ENCODE assay signal across 17 cellular contexts in genomic region chr3:151377768-151378385, GRCh38. TPM values are rescaled to one million over a fixed set of nuclear protein-coding genes. Genes with fewer than 3 reads are reported as not detected.
DNase-seq lines count a peak whose midpoint lies in the region; ATAC-seq and TF ChIP-seq lines count a peak whose summit lies in the region.
"Had no signal": no experiment of that assay in that cellular context is flagged by ENCODE, and none has a peak within 500 bp of the region (broad histone marks: within the 10 kb centered on the region; RNA-seq: fewer than 3 reads in every experiment).

No MANE protein-coding gene starts in this region.

- H3K79me2 ChIP-seq in OCI-LY3 (ENCODE audit: low read length), result no peaks in the 10 kb centered on the region

- no peak for TF ChIP-seq CTCF in GM13976 (IDR thresholded peaks at IDR 0.05; ENCODE audit: borderline replicate concordance, control extremely low read depth, extremely low read depth, insufficient read depth, missing control alignments)
- no peak for TF ChIP-seq CTCF in GM20000 (IDR thresholded peaks at IDR 0.05; ENCODE audit: extremely low read depth, missing control alignments)
- no peak for TF ChIP-seq CTCF in OCI-LY3 (IDR thresholded peaks at IDR 0.05; ENCODE audit: low read depth, low read length)
- TF ChIP-seq CTCF in type B pancreatic cell (conservative IDR thresholded peaks at IDR 0.05), result no peak

- H3K4me1 ChIP-seq in OCI-LY3 (ENCODE audit: low read length), result peaks cover 78% of the 10 kb centered on the region
- H3K4me1 ChIP-seq: adrenal gland, sigmoid colon had no signal

- peak; percentile 12 for DNase-seq in GM13976 (ENCODE audit: low spot score)
- DNase-seq in GM20000 (ENCODE audit: low spot score), result peak; percentile 20
- no peak for DNase-seq in foreskin melanocyte
- no peak for DNase-seq in type B pancreatic cell (ENCODE audit: extremely low spot score, unreplicated experiment)
- no peak for DNase-seq in T-helper 2 cell treated with Interferon-gamma antibody and Interleukin-4, amounts not matched to agents 5 μg/mL and 100 μg/mL, for 36 hours (ENCODE audit: low spot score)
- no peak for DNase-seq in activated CD8-positive, alpha-beta memory T cell treated with anti-CD3 and anti-CD28 coated beads, Interleukin-2, amount 50 U/mL, for 48 hours
- DNase-seq: activated T-cell treated with anti-CD3 and anti-CD28 coated beads, Interleukin-2, amount 50 U/mL, for 24 hours; adrenal gland; HCEC 1CT; left ventricle myocardium superior; NCI-H2029; nephron progenitor cell; sigmoid colon had no signal

- peak overlapping the region; percentile 32 for H3K9ac ChIP-seq in OCI-LY3 (ENCODE audit: low read length)

- no peaks in the 10 kb centered on the region for H3K4me1 Mint-ChIP-seq in type B pancreatic cell (ENCODE audit: unreplicated experiment)
- H3K4me1 Mint-ChIP-seq in T-helper 2 cell treated with Interferon-gamma antibody and Interleukin-4, amounts not matched to agents 5 μg/mL and 100 μg/mL, for 36 hours (ENCODE audit: low read depth), result no peaks in the 10 kb centered on the region
- H3K4me1 Mint-ChIP-seq: nephron progenitor cell had no signal

- H3K27ac ChIP-seq in OCI-LY3 (ENCODE audit: low read length), result peak overlapping the region; percentile 52
- H3K27ac ChIP-seq: adrenal gland, sigmoid colon had no signal

- H3K27me3 Mint-ChIP-seq in type B pancreatic cell, result no peaks in the 10 kb centered on the region
- H3K27me3 Mint-ChIP-seq in T-helper 2 cell treated with Interferon-gamma antibody and Interleukin-4, amounts not matched to agents 5 μg/mL and 100 μg/mL, for 36 hours (ENCODE audit: low read depth), result no peaks in the 10 kb centered on the region
- H3K27me3 Mint-ChIP-seq: stimulated activated naive CD8-positive, alpha-beta T cell treated with anti-CD3 and anti-CD28 coated beads, Interleukin-15, Interleukin-2, amounts not matched to agents 100 ng/mL and 50 ng/mL, for 24 hours had no signal

- no peaks in the 10 kb centered on the region for H3K36me3 ChIP-seq in OCI-LY3 (replicated peaks; ENCODE audit: low read depth, low read length)
- H3K36me3 ChIP-seq: adrenal gland, sigmoid colon had no signal

- no peaks in the 10 kb centered on the region for H4K20me1 ChIP-seq in OCI-LY3 (ENCODE audit: insufficient read depth, low read length)

- H3K4me2 ChIP-seq in OCI-LY3 (ENCODE audit: low read length), result peak overlapping the region; percentile 86

- in situ Hi-C loops in GM13976 (cut with MboI; ENCODE audit: low sequenced_read_pairs, unreplicated experiment), result no loop called here

- H3K9me3 ChIP-seq in OCI-LY3 (ENCODE audit: insufficient read depth, low read length), result no peaks in the 10 kb centered on the region
- H3K9me3 ChIP-seq: adrenal gland, sigmoid colon had no signal

- no peak overlapping the region for H3K27ac Mint-ChIP-seq in type B pancreatic cell
- H3K27ac Mint-ChIP-seq in T-helper 2 cell treated with Interferon-gamma antibody and Interleukin-4, amounts not matched to agents 5 μg/mL and 100 μg/mL, for 36 hours, result no peak overlapping the region
- H3K27ac Mint-ChIP-seq: activated T-cell treated with anti-CD3 and anti-CD28 coated beads, Interleukin-2, amount 50 U/mL, for 24 hours; nephron progenitor cell; stimulated activated naive CD8-positive, alpha-beta T cell treated with anti-CD3 and anti-CD28 coated beads, Interleukin-15, Interleukin-2, amounts not matched to agents 100 ng/mL and 50 ng/mL, for 24 hours had no signal

- no peaks in the 10 kb centered on the region for H3K36me3 Mint-ChIP-seq in type B pancreatic cell
- no peaks in the 10 kb centered on the region for H3K36me3 Mint-ChIP-seq in T-helper 2 cell treated with Interferon-gamma antibody and Interleukin-4, amounts not matched to agents 5 μg/mL and 100 μg/mL, for 36 hours (ENCODE audit: low read depth)

- H3K4me3 Mint-ChIP-seq in type B pancreatic cell, result no peak overlapping the region
- no peak overlapping the region for H3K4me3 Mint-ChIP-seq in T-helper 2 cell treated with Interferon-gamma antibody and Interleukin-4, amounts not matched to agents 5 μg/mL and 100 μg/mL, for 36 hours
- H3K4me3 Mint-ChIP-seq: activated T-cell treated with anti-CD3 and anti-CD28 coated beads, Interleukin-2, amount 50 U/mL, for 24 hours; nephron progenitor cell; stimulated activated naive CD8-positive, alpha-beta T cell treated with anti-CD3 and anti-CD28 coated beads, Interleukin-15, Interleukin-2, amounts not matched to agents 100 ng/mL and 50 ng/mL, for 24 hours had no signal

- H2AFZ ChIP-seq in OCI-LY3 (ENCODE audit: low read depth, low read length), result peak overlapping the region; percentile 78

- peak; percentile 47 for ATAC-seq in HG02938 (IDR thresholded peaks at IDR 0.05; ENCODE audit: unreplicated experiment)
- ATAC-seq: left ventricle myocardium superior had no signal

- no peaks in the 10 kb centered on the region for H3K27me3 ChIP-seq in OCI-LY3 (ENCODE audit: low read depth, low read length)
- H3K27me3 ChIP-seq: adrenal gland, sigmoid colon had no signal

- peak overlapping the region; percentile 72 for H3K4me3 ChIP-seq in OCI-LY3 (ENCODE audit: low read length)
- H3K4me3 ChIP-seq: adrenal gland, sigmoid colon had no signal

- H3K9me3 Mint-ChIP-seq in type B pancreatic cell, result no peaks in the 10 kb centered on the region
- no peaks in the 10 kb centered on the region for H3K9me3 Mint-ChIP-seq in T-helper 2 cell treated with Interferon-gamma antibody and Interleukin-4, amounts not matched to agents 5 μg/mL and 100 μg/mL, for 36 hours
- H3K9me3 Mint-ChIP-seq: activated T-cell treated with anti-CD3 and anti-CD28 coated beads, Interleukin-2, amount 50 U/mL, for 24 hours; nephron progenitor cell; stimulated activated naive CD8-positive, alpha-beta T cell treated with anti-CD3 and anti-CD28 coated beads, Interleukin-15, Interleukin-2, amounts not matched to agents 100 ng/mL and 50 ng/mL, for 24 hours had no signal

RNA-seq across cellular contexts. Expression of gene P2RY12, which starts 6.7 kb away (rescaled TPM):
- total RNA-seq in type B pancreatic cell (ENCODE audit: low replicate concordance), result not detected in 2 replicates
- total RNA-seq: SK-MEL-5 had no signal

RNA-seq across cellular contexts. Expression of gene P2RY13, which starts 48.5 kb away (rescaled TPM):
- total RNA-seq in type B pancreatic cell (ENCODE audit: low replicate concordance), result not detected in 2 replicates
- total RNA-seq: SK-MEL-5 had no signal

Comparison
In these comparisons a context has a peak if more than half of its experiments do, and no peak if none do; other contexts are left out.
1. DNase-seq: peak in GM13976 (single experiment) and GM20000 (single experiment); none in foreskin melanocyte (single experiment), type B pancreatic cell (single experiment), T-helper 2 cell treated with Interferon-gamma antibody and Interleukin-4, amounts not matched to agents 5 μg/mL and 100 μg/mL, for 36 hours (single experiment) and activated CD8-positive, alpha-beta memory T cell treated with anti-CD3 and anti-CD28 coated beads, Interleukin-2, amount 50 U/mL, for 48 hours (single experiment).